In genomic region chr11:69463892-69464620, GRCh38 we compare ENCODE assay signal across 1 cellular context.
TF ChIP-seq lines count a peak whose summit lies in the region.

No MANE protein-coding gene starts in this region.

TF ChIP-seq in IMR-90, 13 proteins besides CTCF, POLR2A, EP300 and RAD21:
- TF ChIP-seq CEBPB (IDR thresholded peaks at IDR 0.05; ENCODE audit: low read depth, low read length) (no peak), SMC3 (IDR thresholded peaks at IDR 0.05; ENCODE audit: low read depth, low read length) (no peak), RCOR1 (IDR thresholded peaks at IDR 0.05; ENCODE audit: insufficient replicate concordance, low read length) (no peak)
